ENCODE assay signal across 28 cellular contexts in the genomic region with DNA sequence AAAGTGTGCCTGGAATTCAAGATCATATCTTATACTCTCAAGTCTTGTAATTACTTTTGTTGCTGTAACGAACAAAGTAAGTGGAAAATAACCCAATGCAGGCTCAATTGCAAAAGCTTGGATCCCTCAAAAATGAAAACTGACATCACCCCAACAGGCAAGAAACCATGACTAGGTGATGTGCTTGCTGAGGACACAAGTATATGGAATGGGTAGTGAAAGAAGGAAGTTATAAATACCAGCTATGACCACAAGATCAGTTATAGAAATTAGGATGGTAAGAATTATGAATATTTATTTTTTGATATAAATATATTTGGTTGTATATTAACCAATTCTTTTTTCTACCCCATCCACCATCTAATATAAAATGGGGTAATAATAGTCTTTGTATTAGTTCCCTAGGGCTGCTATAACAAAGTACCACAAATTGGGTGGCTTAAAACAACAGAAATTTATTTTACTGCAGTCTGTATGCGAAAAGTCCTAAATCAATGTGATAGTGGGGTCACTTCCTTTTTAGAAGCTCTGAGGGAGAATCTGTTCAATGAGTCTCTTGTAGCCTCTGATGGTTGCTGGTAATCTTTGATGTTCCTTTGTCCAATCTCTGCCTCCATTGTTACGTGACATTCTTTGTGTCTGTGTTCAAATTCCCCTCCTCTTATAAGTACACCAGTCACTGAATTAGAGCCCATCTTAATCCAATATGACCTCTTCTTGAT.
"Had no signal": no experiment of that assay in that cellular context is flagged by ENCODE, and none has a peak within 500 bp of the region (broad histone marks: within the 10 kb centered on the region; RNA-seq: fewer than 3 reads in every experiment).

No MANE protein-coding gene starts in this region.

- H3K27me3 Mint-ChIP-seq: activated CD4-positive, alpha-beta T cell treated with anti-CD3 and anti-CD28 coated beads for 36 hours; activated CD8-positive, alpha-beta memory T cell treated with anti-CD3 and anti-CD28 coated beads, Interleukin-2, amount 10 ng/mL, durations not matched to agents 7 days and 5 days; stimulated activated memory B cell treated with anti-CD40 and anti-IgM and Interleukin-4, amounts not matched to agents 10 μg/mL and 1 μg/mL and 100 μg/mL, for 72 hours had no signal

- H3K4me1 Mint-ChIP-seq: endodermal cell; stimulated activated memory B cell treated with anti-CD40 and anti-IgM and Interleukin-4, amounts not matched to agents 10 μg/mL and 1 μg/mL and 100 μg/mL, for 72 hours had no signal

- DNase-seq: activated CD4-positive, alpha-beta T cell treated with anti-CD3 and anti-CD28 coated beads for 36 hours; activated CD4-positive, CD25-positive, alpha-beta regulatory T cell; activated CD8-positive, alpha-beta memory T cell treated with anti-CD3 and anti-CD28 coated beads, Interleukin-2, amount 10 ng/mL, durations not matched to agents 7 days and 5 days; activated CD8-positive, alpha-beta T cell treated with anti-CD3 and anti-CD28 coated beads, Interleukin-2, amount 10 ng/mL, durations not matched to agents 7 days and 5 days; activated naive CD4-positive, alpha-beta T cell; activated T-cell treated with anti-CD3 and anti-CD28 coated beads for 4 hours; activated T-cell treated with anti-CD3 and anti-CD28 coated beads, Interleukin-2, amount 50 U/mL, for 72 hours; central memory CD4-positive, alpha-beta T cell; endodermal cell; foreskin keratinocyte; heart left ventricle; hypothalamus; immature natural killer cell; kidney; left colon; mammary epithelial cell; pancreas; retina; stimulated activated CD4-positive, alpha-beta T cell treated with anti-CD3 and anti-CD28 coated beads, Interleukin-1b, Interleukin-23, amount 100 ng/mL, for 48 hours; stimulated activated CD4-positive, alpha-beta T cell treated with anti-CD3 and anti-CD28 coated beads, Interleukin-4, amount 100 ng/mL, for 4 hours; stimulated activated CD8-positive, alpha-beta memory T cell treated with anti-CD3 and anti-CD28 coated beads, Interleukin-4, amount 100 ng/mL, for 48 hours; stomach; thyroid gland; upper lobe of left lung had no signal

- H3K4me3 Mint-ChIP-seq: activated CD4-positive, alpha-beta T cell treated with anti-CD3 and anti-CD28 coated beads for 36 hours; activated CD8-positive, alpha-beta memory T cell treated with anti-CD3 and anti-CD28 coated beads, Interleukin-2, amount 10 ng/mL, durations not matched to agents 7 days and 5 days; activated CD8-positive, alpha-beta T cell treated with anti-CD3 and anti-CD28 coated beads, Interleukin-2, amount 10 ng/mL, durations not matched to agents 7 days and 5 days; activated T-cell treated with anti-CD3 and anti-CD28 coated beads, Interleukin-2, amount 50 U/mL, for 72 hours; endodermal cell; immature natural killer cell; stimulated activated memory B cell treated with anti-CD40 and anti-IgM and Interleukin-4, amounts not matched to agents 10 μg/mL and 1 μg/mL and 100 μg/mL, for 72 hours had no signal

- ATAC-seq: activated CD4-positive, alpha-beta T cell treated with anti-CD3 and anti-CD28 coated beads for 36 hours; activated CD8-positive, alpha-beta memory T cell treated with anti-CD3 and anti-CD28 coated beads, Interleukin-2, amount 10 ng/mL, durations not matched to agents 7 days and 5 days; activated CD8-positive, alpha-beta T cell treated with anti-CD3 and anti-CD28 coated beads, Interleukin-2, amount 10 ng/mL, durations not matched to agents 7 days and 5 days; activated naive CD4-positive, alpha-beta T cell treated with anti-CD3 and anti-CD28 coated beads, Interleukin-2, amount 50 U/mL, for 72 hours; activated T-cell treated with anti-CD3 and anti-CD28 coated beads, Interleukin-2, amount 50 U/mL, for 72 hours; esophagus mucosa; heart left ventricle; left colon; sciatic nerve; stimulated activated memory B cell treated with anti-CD40 and anti-IgM and Interleukin-4, amounts not matched to agents 10 μg/mL and 1 μg/mL and 100 μg/mL, for 72 hours had no signal

- H3K27ac Mint-ChIP-seq: activated CD4-positive, alpha-beta T cell treated with anti-CD3 and anti-CD28 coated beads for 36 hours; activated CD8-positive, alpha-beta memory T cell treated with anti-CD3 and anti-CD28 coated beads, Interleukin-2, amount 10 ng/mL, durations not matched to agents 7 days and 5 days; activated CD8-positive, alpha-beta T cell treated with anti-CD3 and anti-CD28 coated beads, Interleukin-2, amount 10 ng/mL, durations not matched to agents 7 days and 5 days; activated naive CD4-positive, alpha-beta T cell treated with anti-CD3 and anti-CD28 coated beads, Interleukin-2, amount 50 U/mL, for 72 hours; activated T-cell treated with anti-CD3 and anti-CD28 coated beads, Interleukin-2, amount 50 U/mL, for 72 hours; endodermal cell; stimulated activated memory B cell treated with anti-CD40 and anti-IgM and Interleukin-4, amounts not matched to agents 10 μg/mL and 1 μg/mL and 100 μg/mL, for 72 hours had no signal

- H3K9me3 Mint-ChIP-seq: activated T-cell treated with anti-CD3 and anti-CD28 coated beads, Interleukin-2, amount 50 U/mL, for 72 hours; endodermal cell; immature natural killer cell had no signal

- FAIRE-seq: kidney, pancreas had no signal
